Comparison of ENCODE assay signal across 1 cellular context in the genomic region with DNA sequence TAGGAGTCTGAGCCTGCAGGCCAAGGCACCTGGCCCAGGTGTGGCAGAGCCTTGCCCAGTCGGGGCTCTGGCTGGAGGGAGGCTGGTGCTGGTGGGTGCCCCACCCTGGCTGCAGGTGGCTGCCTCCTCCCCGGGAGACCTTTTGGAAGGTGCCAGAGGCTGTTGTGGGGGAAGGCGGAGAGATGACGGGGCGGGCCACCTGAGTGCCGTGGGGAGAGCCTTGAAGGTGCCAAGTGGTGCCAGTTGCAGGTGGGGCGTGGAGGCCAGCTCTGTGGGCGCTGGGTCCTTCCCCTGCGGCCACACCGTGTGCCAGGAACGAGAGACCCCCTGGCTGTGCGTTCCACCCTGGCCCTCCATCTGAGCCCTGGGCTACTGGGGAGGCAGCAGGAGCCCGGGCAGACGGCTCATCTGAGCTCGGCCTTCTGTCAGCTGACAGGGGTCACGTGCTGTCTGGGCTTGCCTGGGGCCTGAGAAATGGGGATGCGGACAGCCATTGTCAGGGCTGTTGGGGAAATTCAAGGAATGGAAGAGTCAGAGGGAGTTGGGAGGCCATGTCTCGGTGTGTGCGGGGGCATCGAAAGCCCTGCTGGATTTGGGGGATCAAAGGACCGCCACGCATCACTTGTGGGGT.
TF ChIP-seq lines count a peak whose summit lies in the region.

No MANE protein-coding gene starts in this region.

TF ChIP-seq in WTC11, 78 proteins besides CTCF, POLR2A, EP300 and RAD21:
- TF ChIP-seq MXD4 (CRISPR knock-in tag; IDR thresholded peaks at IDR 0.05; ENCODE audit: borderline replicate concordance) (no peak), ELF4 (CRISPR knock-in tag; IDR thresholded peaks at IDR 0.05; ENCODE audit: low read depth) (no peak), TCF7 (CRISPR knock-in tag; IDR thresholded peaks at IDR 0.05; ENCODE audit: low read depth) (no peak), ZBTB21 (CRISPR knock-in tag; IDR thresholded peaks at IDR 0.05; ENCODE audit: borderline replicate concordance) (no peak), NR2C2 (CRISPR knock-in tag; IDR thresholded peaks at IDR 0.05) (no peak)
- TF ChIP-seq, protein P1, sequence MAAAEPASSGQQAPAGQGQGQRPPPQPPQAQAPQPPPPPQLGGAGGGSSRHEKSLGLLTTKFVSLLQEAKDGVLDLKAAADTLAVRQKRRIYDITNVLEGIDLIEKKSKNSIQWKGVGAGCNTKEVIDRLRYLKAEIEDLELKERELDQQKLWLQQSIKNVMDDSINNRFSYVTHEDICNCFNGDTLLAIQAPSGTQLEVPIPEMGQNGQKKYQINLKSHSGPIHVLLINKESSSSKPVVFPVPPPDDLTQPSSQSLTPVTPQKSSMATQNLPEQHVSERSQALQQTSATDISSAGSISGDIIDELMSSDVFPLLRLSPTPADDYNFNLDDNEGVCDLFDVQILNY (CRISPR knock-in tag; IDR thresholded peaks at IDR 0.05) = no peak
TF ChIP-seq in WTC11: peak in this region for 0.
